Comparison of ENCODE assay signal across 1 cellular context in the genomic region with DNA sequence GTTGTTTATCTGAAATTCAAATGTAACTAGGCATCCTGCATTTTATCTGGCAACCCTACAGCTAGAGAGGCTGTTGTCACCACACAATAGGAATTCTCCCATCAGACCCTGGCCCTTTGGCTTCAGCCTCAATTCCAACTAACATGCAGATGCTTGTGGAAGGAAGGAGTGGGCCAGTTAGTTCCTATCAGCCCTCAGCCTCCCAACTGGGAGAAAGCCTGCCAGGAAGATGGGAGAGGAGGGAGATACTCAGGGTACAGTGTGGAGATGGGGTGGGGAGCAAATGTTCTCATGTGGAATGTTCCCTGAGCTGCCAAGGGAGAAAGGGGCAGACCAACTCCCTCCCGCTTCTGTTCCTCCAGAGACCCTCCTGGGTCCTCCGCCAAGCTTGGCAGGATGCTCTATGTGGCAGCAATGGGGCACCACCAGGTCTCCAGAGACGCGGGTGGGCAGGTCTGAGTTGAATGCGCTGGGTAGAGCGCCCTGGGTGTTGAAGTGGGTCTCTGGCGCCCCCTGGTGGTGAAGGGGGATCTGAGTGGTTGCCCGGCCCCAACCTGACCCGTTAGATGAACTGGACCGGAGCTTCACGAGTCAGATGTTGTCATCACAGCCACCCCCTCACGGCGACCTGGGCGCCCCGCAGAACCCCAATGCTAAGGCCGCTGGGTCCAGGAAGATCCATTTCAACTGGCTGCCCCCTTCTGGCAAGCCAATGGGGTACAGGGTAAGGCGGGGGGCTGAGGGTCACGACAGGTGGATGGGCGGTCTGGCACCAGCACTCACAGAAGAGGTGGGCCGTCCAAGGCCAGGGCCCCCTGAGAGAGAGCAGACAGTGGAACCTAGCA.
A peak's percentile ranks its signal among the peaks of the same experiment; 100 is the strongest.
TF ChIP-seq lines count a peak whose summit lies in the region.

No MANE protein-coding gene starts in this region.

TF ChIP-seq in GM12878, 131 proteins besides CTCF, POLR2A, EP300 and RAD21 (continues in another document):
- TF ChIP-seq SUZ12 (IDR thresholded peaks at IDR 0.05; ENCODE audit: unreplicated experiment): no peak
- TF ChIP-seq ZSCAN29 (IDR thresholded peaks at IDR 0.05): no peak
- no peak for TF ChIP-seq IRF4 (IDR thresholded peaks at IDR 0.05; ENCODE audit: low read depth, low read length)
- TF ChIP-seq, protein P1, sequence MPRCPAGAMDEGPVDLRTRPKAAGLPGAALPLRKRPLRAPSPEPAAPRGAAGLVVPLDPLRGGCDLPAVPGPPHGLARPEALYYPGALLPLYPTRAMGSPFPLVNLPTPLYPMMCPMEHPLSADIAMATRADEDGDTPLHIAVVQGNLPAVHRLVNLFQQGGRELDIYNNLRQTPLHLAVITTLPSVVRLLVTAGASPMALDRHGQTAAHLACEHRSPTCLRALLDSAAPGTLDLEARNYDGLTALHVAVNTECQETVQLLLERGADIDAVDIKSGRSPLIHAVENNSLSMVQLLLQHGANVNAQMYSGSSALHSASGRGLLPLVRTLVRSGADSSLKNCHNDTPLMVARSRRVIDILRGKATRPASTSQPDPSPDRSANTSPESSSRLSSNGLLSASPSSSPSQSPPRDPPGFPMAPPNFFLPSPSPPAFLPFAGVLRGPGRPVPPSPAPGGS (IDR thresholded peaks at IDR 0.05; ENCODE audit: borderline replicate concordance, insufficient read depth, low read depth, low read length, poor library complexity, severe bottlenecking): no peak
- TF ChIP-seq JUNB (IDR thresholded peaks at IDR 0.05): no peak
- TF ChIP-seq SMAD5 (IDR thresholded peaks at IDR 0.05; ENCODE audit: low read depth): no peak
- TF ChIP-seq BHLHE40 (IDR thresholded peaks at IDR 0.05; ENCODE audit: borderline replicate concordance in 1 of 2, low read depth in 2 of 2, low read length in 1 of 2): no peak; a peak in 1 of 4 replicates
- no peak for TF ChIP-seq CBX5 (IDR thresholded peaks at IDR 0.05; ENCODE audit: low read depth)
- no peak for TF ChIP-seq USF2 (IDR thresholded peaks at IDR 0.05; ENCODE audit: borderline replicate concordance, low read depth, low read length)
- TF ChIP-seq GABPA (IDR thresholded peaks at IDR 0.05; ENCODE audit: low read depth): no peak
- no peak for TF ChIP-seq CHD4 (IDR thresholded peaks at IDR 0.05)
- TF ChIP-seq HCFC1 (IDR thresholded peaks at IDR 0.05; ENCODE audit: low read length): no peak; the same call in 1 of the 2 replicates
- no peak for TF ChIP-seq WRNIP1 (IDR thresholded peaks at IDR 0.05; ENCODE audit: borderline replicate concordance, low read depth, low read length)
- no peak for TF ChIP-seq STAT3 (IDR thresholded peaks at IDR 0.05; ENCODE audit: low read depth, low read length)
- TF ChIP-seq CEBPB (IDR thresholded peaks at IDR 0.05; ENCODE audit: borderline replicate concordance in 1 of 2, low read depth in 2 of 2, low read length in 2 of 2): no peak
- no peak for TF ChIP-seq FOXK2 (IDR thresholded peaks at IDR 0.05)
- no peak for TF ChIP-seq MAX (IDR thresholded peaks at IDR 0.05; ENCODE audit: low read depth, low read length)
- TF ChIP-seq ZNF207 (IDR thresholded peaks at IDR 0.05; ENCODE audit: borderline replicate concordance): 0 out of 2 replicates have a peak, but pooled peaks have one; percentile 58
- TF ChIP-seq SMAD1 (IDR thresholded peaks at IDR 0.05; ENCODE audit: low read depth, partially characterized antibody): no peak
- no peak for TF ChIP-seq SPI1 (IDR thresholded peaks at IDR 0.05; ENCODE audit: borderline replicate concordance, insufficient read depth, low read depth, low read length)
- no peak for TF ChIP-seq IKZF1 (conservative IDR thresholded peaks at IDR 0.05)
- no peak for TF ChIP-seq SMARCA5 (IDR thresholded peaks at IDR 0.05)
- no peak for TF ChIP-seq SIN3A (IDR thresholded peaks at IDR 0.05; ENCODE audit: low read depth, low read length)
- no peak for TF ChIP-seq KLF5 (IDR thresholded peaks at IDR 0.05; ENCODE audit: partially characterized antibody)
- no peak for TF ChIP-seq TBL1XR1 (IDR thresholded peaks at IDR 0.05; ENCODE audit: low read depth, low read length)
- TF ChIP-seq TARDBP (IDR thresholded peaks at IDR 0.05; ENCODE audit: borderline replicate concordance): no peak
- no peak for TF ChIP-seq POLR2AphosphoS2 (IDR thresholded peaks at IDR 0.05; ENCODE audit: low read depth, low read length)
- TF ChIP-seq ZBED1 (IDR thresholded peaks at IDR 0.05; ENCODE audit: borderline replicate concordance): no peak
- TF ChIP-seq HDGF (IDR thresholded peaks at IDR 0.05): no peak
- no peak for TF ChIP-seq RAD51 (IDR thresholded peaks at IDR 0.05)
- TF ChIP-seq ZNF274 (IDR thresholded peaks at IDR 0.05; ENCODE audit: insufficient read depth, insufficient read length): no peak
- no peak for TF ChIP-seq ZBTB11 (CRISPR knock-in tag; IDR thresholded peaks at IDR 0.05)
- TF ChIP-seq, protein P2, sequence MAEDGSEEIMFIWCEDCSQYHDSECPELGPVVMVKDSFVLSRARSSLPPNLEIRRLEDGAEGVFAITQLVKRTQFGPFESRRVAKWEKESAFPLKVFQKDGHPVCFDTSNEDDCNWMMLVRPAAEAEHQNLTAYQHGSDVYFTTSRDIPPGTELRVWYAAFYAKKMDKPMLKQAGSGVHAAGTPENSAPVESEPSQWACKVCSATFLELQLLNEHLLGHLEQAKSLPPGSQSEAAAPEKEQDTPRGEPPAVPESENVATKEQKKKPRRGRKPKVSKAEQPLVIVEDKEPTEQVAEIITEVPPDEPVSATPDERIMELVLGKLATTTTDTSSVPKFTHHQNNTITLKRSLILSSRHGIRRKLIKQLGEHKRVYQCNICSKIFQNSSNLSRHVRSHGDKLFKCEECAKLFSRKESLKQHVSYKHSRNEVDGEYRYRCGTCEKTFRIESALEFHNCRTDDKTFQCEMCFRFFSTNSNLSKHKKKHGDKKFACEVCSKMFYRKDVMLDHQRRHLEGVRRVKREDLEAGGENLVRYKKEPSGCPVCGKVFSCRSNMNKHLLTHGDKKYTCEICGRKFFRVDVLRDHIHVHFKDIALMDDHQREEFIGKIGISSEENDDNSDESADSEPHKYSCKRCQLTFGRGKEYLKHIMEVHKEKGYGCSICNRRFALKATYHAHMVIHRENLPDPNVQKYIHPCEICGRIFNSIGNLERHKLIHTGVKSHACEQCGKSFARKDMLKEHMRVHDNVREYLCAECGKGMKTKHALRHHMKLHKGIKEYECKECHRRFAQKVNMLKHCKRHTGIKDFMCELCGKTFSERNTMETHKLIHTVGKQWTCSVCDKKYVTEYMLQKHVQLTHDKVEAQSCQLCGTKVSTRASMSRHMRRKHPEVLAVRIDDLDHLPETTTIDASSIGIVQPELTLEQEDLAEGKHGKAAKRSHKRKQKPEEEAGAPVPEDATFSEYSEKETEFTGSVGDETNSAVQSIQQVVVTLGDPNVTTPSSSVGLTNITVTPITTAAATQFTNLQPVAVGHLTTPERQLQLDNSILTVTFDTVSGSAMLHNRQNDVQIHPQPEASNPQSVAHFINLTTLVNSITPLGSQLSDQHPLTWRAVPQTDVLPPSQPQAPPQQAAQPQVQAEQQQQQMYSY (CRISPR knock-in tag; IDR thresholded peaks at IDR 0.05): no peak
- 0 out of 2 replicates have a peak, but pooled peaks have one; percentile 26 for TF ChIP-seq IRF3 (IDR thresholded peaks at IDR 0.05)
- TF ChIP-seq TAF1 (IDR thresholded peaks at IDR 0.05; ENCODE audit: borderline replicate concordance, low read depth, low read length): no peak
- no peak for TF ChIP-seq BRCA1 (IDR thresholded peaks at IDR 0.05; ENCODE audit: low read depth, low read length)
- TF ChIP-seq, protein P3, sequence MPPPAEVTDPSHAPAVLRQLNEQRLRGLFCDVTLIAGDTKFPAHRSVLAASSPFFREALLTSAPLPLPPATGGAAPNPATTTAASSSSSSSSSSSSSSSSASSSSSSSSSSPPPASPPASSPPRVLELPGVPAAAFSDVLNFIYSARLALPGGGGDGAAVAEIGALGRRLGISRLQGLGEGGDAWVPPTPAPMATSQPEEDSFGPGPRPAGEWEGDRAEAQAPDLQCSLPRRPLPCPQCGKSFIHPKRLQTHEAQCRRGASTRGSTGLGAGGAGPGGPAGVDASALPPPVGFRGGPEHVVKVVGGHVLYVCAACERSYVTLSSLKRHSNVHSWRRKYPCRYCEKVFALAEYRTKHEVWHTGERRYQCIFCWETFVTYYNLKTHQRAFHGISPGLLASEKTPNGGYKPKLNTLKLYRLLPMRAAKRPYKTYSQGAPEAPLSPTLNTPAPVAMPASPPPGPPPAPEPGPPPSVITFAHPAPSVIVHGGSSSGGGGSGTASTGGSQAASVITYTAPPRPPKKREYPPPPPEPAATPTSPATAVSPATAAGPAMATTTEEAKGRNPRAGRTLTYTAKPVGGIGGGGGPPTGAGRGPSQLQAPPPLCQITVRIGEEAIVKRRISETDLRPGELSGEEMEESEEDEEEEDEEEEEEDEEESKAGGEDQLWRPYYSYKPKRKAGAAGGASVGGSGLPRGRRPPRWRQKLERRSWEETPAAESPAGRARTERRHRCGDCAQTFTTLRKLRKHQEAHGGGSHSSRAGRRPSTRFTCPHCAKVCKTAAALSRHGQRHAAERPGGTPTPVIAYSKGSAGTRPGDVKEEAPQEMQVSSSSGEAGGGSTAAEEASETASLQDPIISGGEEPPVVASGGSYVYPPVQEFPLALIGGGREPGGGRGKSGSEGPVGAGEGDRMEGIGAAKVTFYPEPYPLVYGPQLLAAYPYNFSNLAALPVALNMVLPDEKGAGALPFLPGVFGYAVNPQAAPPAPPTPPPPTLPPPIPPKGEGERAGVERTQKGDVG (CRISPR knock-in tag; IDR thresholded peaks at IDR 0.05): no peak
- no peak for TF ChIP-seq CREB1 (IDR thresholded peaks at IDR 0.05; ENCODE audit: low read depth)
- 0 out of 2 replicates have a peak, but pooled peaks have one; percentile 63 for TF ChIP-seq STAT1 (conservative IDR thresholded peaks at IDR 0.05)
- TF ChIP-seq POU2F2 (IDR thresholded peaks at IDR 0.05; ENCODE audit: borderline replicate concordance, low read depth, low read length): no peak
- TF ChIP-seq TCF7 (IDR thresholded peaks at IDR 0.05; ENCODE audit: borderline replicate concordance): no peak
- no peak for TF ChIP-seq BCLAF1 (IDR thresholded peaks at IDR 0.05)
- TF ChIP-seq RB1 (IDR thresholded peaks at IDR 0.05; ENCODE audit: borderline replicate concordance): peak; percentile 53; the same call in 1 of the 2 replicates
- peak; percentile 71 for TF ChIP-seq SMC3 (IDR thresholded peaks at IDR 0.05; ENCODE audit: borderline replicate concordance, low read length)
- no peak for TF ChIP-seq RUNX3 (IDR thresholded peaks at IDR 0.05; ENCODE audit: low read length)
- TF ChIP-seq PAX8 (IDR thresholded peaks at IDR 0.05): no peak
- no peak for TF ChIP-seq ZNF217 (IDR thresholded peaks at IDR 0.05)
- TF ChIP-seq ZNF24 (IDR thresholded peaks at IDR 0.05): no peak
- no peak for TF ChIP-seq EZH2 (IDR thresholded peaks at IDR 0.05; ENCODE audit: borderline replicate concordance, control insufficient read depth, low read depth, low read length)
